ENCODE assay signal across 23 cellular contexts in genomic region chr5:36769129-36769528, GRCh38.
"Had no signal": no experiment of that assay in that cellular context is flagged by ENCODE, and none has a peak within 500 bp of the region (broad histone marks: within the 10 kb centered on the region; RNA-seq: fewer than 3 reads in every experiment).

No MANE protein-coding gene starts in this region.

- H3K27me3 ChIP-seq: pancreas, right lobe of liver, sigmoid colon, stomach, thyroid gland, tibial nerve, upper lobe of left lung, vagina had no signal

- H3K27ac ChIP-seq: neutrophil, pancreas, psoas muscle, right lobe of liver, sigmoid colon, stomach, thoracic aorta, thyroid gland, tibial nerve, upper lobe of left lung, vagina had no signal

- H3K4me1 ChIP-seq: pancreas, psoas muscle, right lobe of liver, sigmoid colon, tibial nerve, upper lobe of left lung, vagina had no signal

- H3K9me3 ChIP-seq: neutrophil, pancreas, psoas muscle, right lobe of liver, sigmoid colon, thoracic aorta, thyroid gland, upper lobe of left lung, vagina had no signal

- DNase-seq: natural killer cell; nucleus accumbens; pancreas; posterior cingulate gyrus; psoas muscle; right cardiac atrium; right lobe of liver; sigmoid colon; stimulated activated CD4-positive, alpha-beta T cell treated with anti-CD3 and anti-CD28 coated beads, Interleukin-15, amount 100 ng/mL, for 24 hours; stimulated activated CD4-positive, alpha-beta T cell treated with anti-CD3 and anti-CD28 coated beads, Interleukin-2, amount 100 ng/mL, for 24 hours; stimulated activated CD4-positive, alpha-beta T cell treated with anti-CD3 and anti-CD28 coated beads, Interleukin-2, amount 100 ng/mL, for 48 hours; stimulated activated CD4-positive, alpha-beta T cell treated with anti-CD3 and anti-CD28 coated beads, Interleukin-4, amount 100 ng/mL, for 24 hours; stimulated activated naive B cell treated with anti-CD40 and anti-IgM and Interleukin-4, amounts not matched to agents 10 μg/mL and 1 μg/mL and 100 μg/mL, for 72 hours; stimulated activated naive CD4-positive, alpha-beta T cell treated with Interleukin-2 at 50 U/mL for 16 hours; stomach; thyroid gland; trophoblast cell; upper lobe of left lung had no signal

- H3K4me3 ChIP-seq: pancreas, psoas muscle, right lobe of liver, sigmoid colon, stomach, thoracic aorta, thyroid gland, tibial nerve, upper lobe of left lung, vagina had no signal

- H3K36me3 ChIP-seq: neutrophil, pancreas, right lobe of liver, sigmoid colon, stomach, thoracic aorta, thyroid gland, tibial nerve, upper lobe of left lung, vagina had no signal

- ATAC-seq: natural killer cell; psoas muscle; right cardiac atrium; right lobe of liver; stimulated activated effector memory CD8-positive, alpha-beta T cell treated with anti-CD3 and anti-CD28 coated beads, Interleukin-12 subunit alpha, Interleukin-12 subunit beta, amount 100 ng/mL, for 72 hours; stimulated activated naive B cell treated with anti-CD40 and anti-IgM and Interleukin-4, amounts not matched to agents 10 μg/mL and 1 μg/mL and 100 μg/mL, for 72 hours had no signal
